Comparison of ENCODE assay signal across 8 cellular contexts in genomic region chr7:17530741-17531417, GRCh38.
A peak's percentile ranks its signal among the peaks of the same experiment; 100 is the strongest.
DNase-seq lines count a peak whose midpoint lies in the region; ATAC-seq and FAIRE-seq lines count a peak whose summit lies in the region.

No MANE protein-coding gene starts in this region.

- no peaks in the 10 kb centered on the region for H3K9me3 Mint-ChIP-seq in activated T-helper 17 cell treated with anti-CD3 and anti-CD28 coated beads, Interleukin-2, amount 50 U/mL, for 72 hours

- peaks cover 10% of the 10 kb centered on the region for H3K27me3 Mint-ChIP-seq in activated T-helper 17 cell treated with anti-CD3 and anti-CD28 coated beads, Interleukin-2, amount 50 U/mL, for 72 hours

- H3K36me3 Mint-ChIP-seq in activated T-helper 17 cell treated with anti-CD3 and anti-CD28 coated beads, Interleukin-2, amount 50 U/mL, for 72 hours (ENCODE audit: low read depth): no peaks in the 10 kb centered on the region

- DNase-seq in SIG-M5 treated with dmso at 0.1 percent for 504 hours (lab: John Stamatoyannopoulos, UW; ENCODE audit: unreplicated experiment) (peak; percentile 27), SIG-M5 (lab: John Stamatoyannopoulos, UW) (no peak), midbrain (lab: John Stamatoyannopoulos, UW) (peak; percentile 5), RCC 7860 (ENCODE audit: low spot score) (no peak), NCI-H446 treated with DMSO at 0.1 percent for 48 hours (lab: John Stamatoyannopoulos, UW) (no peak)

- ATAC-seq in HG03103 (IDR thresholded peaks at IDR 0.05; ENCODE audit: low read depth, unreplicated experiment): peak; percentile 70
- peak; percentile 38 for ATAC-seq in activated T-helper 17 cell treated with anti-CD3 and anti-CD28 coated beads, Interleukin-2, amount 50 U/mL, for 72 hours (replicated peaks)
- no peak for ATAC-seq in GM21381 (IDR thresholded peaks at IDR 0.05; ENCODE audit: unreplicated experiment)

- H3K4me3 Mint-ChIP-seq in activated T-helper 17 cell treated with anti-CD3 and anti-CD28 coated beads, Interleukin-2, amount 50 U/mL, for 72 hours: no peak overlapping the region

- no peaks in the 10 kb centered on the region for H3K4me1 Mint-ChIP-seq in activated T-helper 17 cell treated with anti-CD3 and anti-CD28 coated beads, Interleukin-2, amount 50 U/mL, for 72 hours

- no peak for FAIRE-seq in RCC 7860 (lab: Jason Lieb, UNC)

- H3K27ac Mint-ChIP-seq in activated T-helper 17 cell treated with anti-CD3 and anti-CD28 coated beads, Interleukin-2, amount 50 U/mL, for 72 hours: no peak overlapping the region

Comparison
In these comparisons a context has a peak if more than half of its experiments do, and no peak if none do; other contexts are left out.
1. DNase-seq: peak in SIG-M5 treated with dmso at 0.1 percent for 504 hours (single experiment) and midbrain (single experiment); none in SIG-M5 (single experiment), RCC 7860 (single experiment) and NCI-H446 treated with DMSO at 0.1 percent for 48 hours (single experiment).